In the genomic region with DNA sequence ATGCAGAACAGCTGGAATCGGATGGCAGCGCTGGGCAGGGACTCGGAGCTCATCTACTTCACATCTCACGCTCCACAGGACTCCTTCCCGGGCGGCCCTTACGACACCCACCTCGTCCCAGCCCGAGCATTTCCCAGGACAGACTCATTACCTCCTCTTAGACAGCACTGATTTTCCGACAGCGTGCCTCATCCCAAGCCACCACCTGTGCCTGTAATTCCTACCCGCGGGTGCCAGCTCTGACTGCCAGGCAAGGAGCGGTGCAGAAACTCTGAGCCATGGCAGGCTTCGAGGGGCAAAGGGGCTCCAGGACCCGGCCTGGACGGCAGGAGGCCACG, we compare ENCODE assay signal across 17 cellular contexts.
"Had no signal": no experiment of that assay in that cellular context is flagged by ENCODE, and none has a peak within 500 bp of the region (broad histone marks: within the 10 kb centered on the region; RNA-seq: fewer than 3 reads in every experiment).

No MANE protein-coding gene starts in this region.

- H3K4me3 ChIP-seq: adrenal gland, esophagus muscularis mucosa, pancreas, thyroid gland, vagina had no signal

- H3K27me3 ChIP-seq: adrenal gland, esophagus muscularis mucosa, pancreas, thyroid gland, vagina had no signal

- FAIRE-seq: keratinocyte, pancreas had no signal

- H3K36me3 ChIP-seq: adrenal gland, pancreas, vagina had no signal

- H3K27ac ChIP-seq: adrenal gland, esophagus muscularis mucosa, pancreas, thyroid gland, vagina had no signal

- DNase-seq: activated CD4-positive, alpha-beta T cell treated with anti-CD3 and anti-CD28 coated beads, Interleukin-2, amount 50 U/mL, for 48 hours; activated naive CD4-positive, alpha-beta T cell treated with anti-CD3 and anti-CD28 coated beads, Interleukin-2, amount 50 U/mL, for 16 hours; activated T-cell treated with anti-CD3 and anti-CD28 coated beads, Interleukin-2, amount 50 U/mL, for 24 hours; cortex of kidney; effector CD4-positive, alpha-beta T cell; hippocampal formation; mesendoderm; stimulated activated CD4-positive, alpha-beta T cell treated with anti-CD3 and anti-CD28 coated beads, Interleukin-15, amount 100 ng/mL, for 24 hours; stimulated activated CD4-positive, alpha-beta T cell treated with anti-CD3 and anti-CD28 coated beads, Interleukin-4, amount 100 ng/mL, for 1 hour; stimulated activated naive B cell treated with anti-CD40 and anti-IgM and Interleukin-4, amounts not matched to agents 10 μg/mL and 1 μg/mL and 100 μg/mL, for 72 hours; T-helper 1 cell; thyroid gland had no signal

- H3K4me1 ChIP-seq: adrenal gland, esophagus muscularis mucosa, pancreas, vagina had no signal

- H3K9me3 ChIP-seq: adrenal gland, esophagus muscularis mucosa, pancreas, thyroid gland, vagina had no signal

- ATAC-seq: stimulated activated naive B cell treated with anti-CD40 and anti-IgM and Interleukin-4, amounts not matched to agents 10 μg/mL and 1 μg/mL and 100 μg/mL, for 72 hours had no signal
